In the genomic region with DNA sequence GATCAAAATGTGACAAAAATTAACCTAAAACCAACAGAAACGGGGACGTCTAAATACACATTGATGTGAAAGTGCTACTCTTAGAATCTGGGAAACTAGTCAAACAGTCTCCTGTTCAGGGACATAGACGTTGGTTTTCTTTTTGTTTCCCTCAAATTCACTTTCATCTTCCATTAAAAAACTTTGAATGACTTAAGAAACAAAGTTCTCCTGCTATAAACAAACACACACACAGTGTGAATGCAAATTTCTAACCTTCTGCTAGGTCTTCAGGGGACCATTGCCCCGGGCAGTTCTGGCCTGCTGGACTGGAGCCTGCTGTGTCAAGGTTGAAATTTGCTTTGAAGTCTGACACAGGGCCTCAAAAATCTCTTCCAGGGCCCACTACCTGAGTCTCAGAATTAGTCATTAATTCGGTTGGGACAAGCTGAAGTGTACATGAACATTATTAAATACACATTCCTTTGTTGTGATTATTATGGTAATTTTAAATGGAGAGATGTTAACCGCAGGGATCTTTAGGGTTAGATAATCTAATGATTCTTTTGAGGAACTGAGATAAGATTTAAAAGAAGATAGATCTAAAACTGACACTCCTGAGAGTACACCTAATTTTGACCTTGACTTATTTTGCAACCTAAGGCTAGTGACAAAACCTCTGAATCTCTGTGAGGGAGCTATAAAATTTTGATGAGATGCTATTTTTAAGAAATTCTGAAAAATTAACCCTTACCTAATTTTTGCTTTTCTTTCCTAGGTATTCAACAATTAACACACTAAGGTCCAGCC, we compare ENCODE assay signal across 18 cellular contexts.
DNase-seq lines count a peak whose midpoint lies in the region; ATAC-seq and TF ChIP-seq lines count a peak whose summit lies in the region.
"Had no signal": no experiment of that assay in that cellular context is flagged by ENCODE, and none has a peak within 500 bp of the region (broad histone marks: within the 10 kb centered on the region; RNA-seq: fewer than 3 reads in every experiment).

No MANE protein-coding gene starts in this region.

- TF ChIP-seq CTCF in foreskin fibroblast (IDR thresholded peaks at IDR 0.05; ENCODE audit: low read depth, low read length) (no peak), Peyer's patch (IDR thresholded peaks at IDR 0.05) (no peak)

- H3K4me3 ChIP-seq in SK-N-MC (no peak overlapping the region), foreskin fibroblast (ENCODE audit: low read depth in 1 of 2, low read length in 2 of 2) (no peak overlapping the region), Peyer's patch (no peak overlapping the region)
- H3K4me3 ChIP-seq: BLaER1, gastrocnemius medialis, testis had no signal

- DNase-seq in SK-N-MC (ENCODE audit: low read depth, low spot score) (no peak), islet precursor cell (peak; percentile 91), renal cortical epithelial cell (ENCODE audit: low read depth) (peak; percentile 81), foreskin fibroblast (no peak), Peyer's patch (no peak)
- no peak for DNase-seq in activated CD4-positive, alpha-beta T cell treated with anti-CD3 and anti-CD28 coated beads, Interleukin-2, amount 50 U/mL, for 48 hours
- DNase-seq: activated B cell treated with CpG ODN at 0.5 μM for 24 hours; activated CD8-positive, alpha-beta memory T cell treated with anti-CD3 and anti-CD28 coated beads, Interleukin-2, amount 50 U/mL, for 48 hours; activated naive CD4-positive, alpha-beta T cell treated with anti-CD3 and anti-CD28 coated beads, Interleukin-2, amount 50 U/mL, for 16 hours; effector memory CD8-positive, alpha-beta T cell; gastrocnemius medialis; H7; NCI-H2171; T-helper 1 cell; testis had no signal

- no peaks in the 10 kb centered on the region for H3K36me3 ChIP-seq in SK-N-MC (ENCODE audit: insufficient read depth, low read length)
- no peaks in the 10 kb centered on the region for H3K36me3 ChIP-seq in Peyer's patch
- H3K36me3 ChIP-seq: BLaER1, gastrocnemius medialis had no signal

- no peaks in the 10 kb centered on the region for H3K27me3 ChIP-seq in Peyer's patch
- H3K27me3 ChIP-seq: BLaER1, gastrocnemius medialis, testis had no signal

- no peaks in the 10 kb centered on the region for H3K4me1 ChIP-seq in Peyer's patch
- H3K4me1 ChIP-seq: BLaER1, gastrocnemius medialis, testis had no signal

- H3K9me3 ChIP-seq in SK-N-MC (ENCODE audit: low read depth, low read length) = no peaks in the 10 kb centered on the region
- H3K9me3 ChIP-seq in Peyer's patch = no peaks in the 10 kb centered on the region
- H3K9me3 ChIP-seq: BLaER1, gastrocnemius medialis, testis had no signal

- no peak overlapping the region for H3K9ac ChIP-seq in SK-N-MC (ENCODE audit: insufficient read length)
- H3K9ac ChIP-seq: BLaER1 had no signal

- no peak for TF ChIP-seq POLR2A in Peyer's patch (IDR thresholded peaks at IDR 0.05)

- H3K27ac ChIP-seq in SK-N-MC = peak overlapping the region; percentile 46; the same call in 1 of the 2 replicates
- H3K27ac ChIP-seq in Peyer's patch = no peak overlapping the region
- H3K27ac ChIP-seq: BLaER1, gastrocnemius medialis, testis had no signal

- ATAC-seq in HG03432 (IDR thresholded peaks at IDR 0.05; ENCODE audit: unreplicated experiment) = peak; percentile 67
- ATAC-seq in HG03521 (IDR thresholded peaks at IDR 0.05; ENCODE audit: unreplicated experiment) = no peak
- ATAC-seq: effector memory CD8-positive, alpha-beta T cell; gastrocnemius medialis had no signal

Comparison
In these comparisons a context has a peak if more than half of its experiments do, and no peak if none do; other contexts are left out.
1. DNase-seq: peak in islet precursor cell (single experiment) and renal cortical epithelial cell (single experiment); none in SK-N-MC (single experiment), foreskin fibroblast (0 of 2), Peyer's patch (0 of 3) and activated CD4-positive, alpha-beta T cell treated with anti-CD3 and anti-CD28 coated beads, Interleukin-2, amount 50 U/mL, for 48 hours (0 of 2).